ENCODE assay signal across 20 cellular contexts in genomic region chr10:111107023-111107422, GRCh38. TPM values are rescaled to one million over a fixed set of nuclear protein-coding genes. Genes with fewer than 3 reads are reported as not detected.
DNase-seq lines count a peak whose midpoint lies in the region; ATAC-seq and TF ChIP-seq lines count a peak whose summit lies in the region.
"Had no signal": no experiment of that assay in that cellular context is flagged by ENCODE, and none has a peak within 500 bp of the region (broad histone marks: within the 10 kb centered on the region; RNA-seq: fewer than 3 reads in every experiment).

No MANE protein-coding gene starts in this region.

- H3K9me3 ChIP-seq in liver (ENCODE audit: control insufficient read depth in 4 of 4, low read length in 3 of 4): no peaks in the 10 kb centered on the region

- no peak overlapping the region for H3K4me3 ChIP-seq in liver (ENCODE audit: low read depth in 1 of 3, low read length in 3 of 3)

- intact Hi-C loops in posterior cingulate gyrus (cut with DNase I): no loop called here

- no peak for TF ChIP-seq CTCF in liver (IDR thresholded peaks at IDR 0.05; ENCODE audit: low read depth, low read length, missing input control)

- ATAC-seq in GM21529 (IDR thresholded peaks at IDR 0.05; ENCODE audit: unreplicated experiment): no peak
- no peak for ATAC-seq in GM18867 (IDR thresholded peaks at IDR 0.05; ENCODE audit: unreplicated experiment)

- no peak for TF ChIP-seq RAD21 in liver (IDR thresholded peaks at IDR 0.05)

- no peak overlapping the region for H3K27ac ChIP-seq in liver (ENCODE audit: low read depth in 1 of 2, low read length in 2 of 2)
- H3K27ac ChIP-seq: C4-2B had no signal

- H3K36me3 ChIP-seq in liver (ENCODE audit: control insufficient read depth in 4 of 4, insufficient read depth in 3 of 4, low read depth in 1 of 4, low read length in 3 of 4): no peaks in the 10 kb centered on the region

- no peak overlapping the region for H3K9ac ChIP-seq in liver (ENCODE audit: low read depth in 1 of 2, low read length in 2 of 2)

- peaks cover 0 to 13% (median 9%) of the 10 kb centered on the region in 4 donors for H3K4me1 ChIP-seq in liver (ENCODE audit: control insufficient read depth in 4 of 4, insufficient read depth in 4 of 4, low read length in 3 of 4)

- H3K27me3 ChIP-seq in liver (ENCODE audit: control insufficient read depth in 4 of 4, insufficient read depth in 4 of 4, low read length in 3 of 4): no peaks in the 10 kb centered on the region

- 69% methylated on average over 4 of the region's 4 CpGs for WGBS in liver

- peak; percentile 24 for DNase-seq in activated effector memory CD4-positive, alpha-beta T cell treated with anti-CD3 and anti-CD28 coated beads, Interleukin-2, amount 50 U/mL, for 16 hours
- no peak for DNase-seq in activated effector memory CD4-positive, alpha-beta T cell treated with Interleukin-2 at 50 U/mL for 16 hours
- DNase-seq in cerebellum (ENCODE audit: low spot score) (peak; percentile 28), OCI-M2 (lab: John Stamatoyannopoulos, UW; ENCODE audit: unreplicated experiment) (no peak), posterior cingulate gyrus (no peak)
- DNase-seq: 8988T, COR-L47, DMS153, HFFc6, Karpas-422, MM.1S, NCI-H1105 treated with DMSO at 0.1 percent for 48 hours, NCI-H187 treated with DMSO at 0.1 percent for 48 hours, NCI-H2171, NCI-H446 treated with DMSO at 0.1 percent for 48 hours, RPMI8226 had no signal

TF ChIP-seq in liver, 16 proteins besides CTCF, POLR2A, EP300 and RAD21:
- TF ChIP-seq RXRA (IDR thresholded peaks at IDR 0.05) (no peak), HNF4G (IDR thresholded peaks at IDR 0.05) (no peak), FOXA1 (IDR thresholded peaks at IDR 0.05) (no peak), NR2F2 (IDR thresholded peaks at IDR 0.05) (no peak), YY1 (IDR thresholded peaks at IDR 0.05) (no peak), REST (IDR thresholded peaks at IDR 0.05) (no peak), MAX (IDR thresholded peaks at IDR 0.05) (peak; percentile 15), GABPA (IDR thresholded peaks at IDR 0.05 in 1 of 2, conservative IDR thresholded peaks at IDR 0.05 in 1 of 2) (no peak)

RNA-seq across cellular contexts. Expression of gene ADRA2A, which starts 30.2 kb away (rescaled TPM):
- total RNA-seq in cerebellum: 8.5 TPM
- under 1 TPM; 0.19 to 0.50 TPM for total RNA-seq in liver
- under 1 TPM; 0.15 to 0.47 TPM for polyA plus RNA-seq in liver
- total RNA-seq: HFFc6 had no signal

Comparison
In these comparisons a context has a peak if more than half of its experiments do, and no peak if none do; other contexts are left out.
1. DNase-seq: peak in activated effector memory CD4-positive, alpha-beta T cell treated with anti-CD3 and anti-CD28 coated beads, Interleukin-2, amount 50 U/mL, for 16 hours (single experiment) and cerebellum (single experiment); none in activated effector memory CD4-positive, alpha-beta T cell treated with Interleukin-2 at 50 U/mL for 16 hours (single experiment), OCI-M2 (single experiment) and posterior cingulate gyrus (0 of 10).